Comparison of ENCODE assay signal across 22 cellular contexts in the genomic region with DNA sequence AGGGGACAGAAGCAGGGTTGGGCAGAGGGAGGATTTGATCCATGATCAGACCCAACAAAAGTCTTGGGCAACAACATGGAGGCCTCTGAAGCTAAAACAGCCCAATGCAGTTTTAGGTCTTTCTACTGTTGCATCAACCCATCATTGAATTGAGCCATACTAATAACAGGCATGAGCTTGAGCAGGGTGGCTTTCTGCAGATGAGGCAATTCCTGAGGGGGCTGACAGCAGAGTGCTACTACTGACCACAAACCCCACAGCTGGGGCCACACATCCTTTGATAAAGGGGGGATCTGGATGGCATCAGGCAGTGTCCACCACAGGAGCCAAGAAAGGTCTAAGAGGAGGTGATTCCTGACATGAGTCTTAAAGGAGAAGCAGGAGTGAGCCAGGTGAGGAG.
"Had no signal": no experiment of that assay in that cellular context is flagged by ENCODE, and none has a peak within 500 bp of the region (broad histone marks: within the 10 kb centered on the region; RNA-seq: fewer than 3 reads in every experiment).

No MANE protein-coding gene starts in this region.

- H3K36me3 Mint-ChIP-seq: memory B cell, mesothelial cell of epicardium, natural killer cell had no signal

- DNase-seq: effector CD4-positive, alpha-beta T cell; endodermal cell; erythroblast; foreskin melanocyte; head of caudate nucleus; kidney; left cardiac atrium; left ventricle myocardium inferior; lower lobe of right lung; natural killer cell; occipital lobe; pancreas; right cardiac atrium; small intestine; stimulated activated CD4-positive, alpha-beta T cell treated with anti-CD3 and anti-CD28 coated beads, Interleukin-12 subunit alpha, Interleukin-12 subunit beta, amount 100 ng/mL, for 4 hours; stimulated activated naive CD4-positive, alpha-beta T cell treated with Interleukin-2 at 50 U/mL for 16 hours; tibial artery; upper lobe of left lung; uterus had no signal

- H3K4me1 Mint-ChIP-seq: mesothelial cell of epicardium, natural killer cell had no signal

- ATAC-seq: left cardiac atrium, lower lobe of right lung, natural killer cell, pancreas, right cardiac atrium had no signal

- H3K9me3 Mint-ChIP-seq: endodermal cell, memory B cell, mesothelial cell of epicardium had no signal

- H3K27ac Mint-ChIP-seq: endodermal cell, memory B cell, mesothelial cell of epicardium, natural killer cell, progenitor cell of endocrine pancreas had no signal

- H3K27me3 Mint-ChIP-seq: memory B cell had no signal

- H3K4me3 Mint-ChIP-seq: endodermal cell, memory B cell, mesothelial cell of epicardium, natural killer cell had no signal
